28 cellular contexts compared by ENCODE assay signal in genomic region chr14:74531011-74531410, GRCh38.
"Had no signal": no experiment of that assay in that cellular context is flagged by ENCODE, and none has a peak within 500 bp of the region (broad histone marks: within the 10 kb centered on the region; RNA-seq: fewer than 3 reads in every experiment).

No MANE protein-coding gene starts in this region.

- H3K4me1 ChIP-seq: ascending aorta, gastrocnemius medialis, left ventricle myocardium inferior, prostate gland, uterus had no signal

- H3K4me3 Mint-ChIP-seq: activated naive CD4-positive, alpha-beta T cell treated with anti-CD3 and anti-CD28 coated beads for 36 hours; activated naive CD8-positive, alpha-beta T cell treated with anti-CD3 and anti-CD28 coated beads for 36 hours; natural killer cell treated with Interleukin-12 subunit alpha and Interleukin-12 subunit beta and Interleukin-15 and Interleukin-18, amount 100 ng/mL, for 72 hours; stimulated activated naive CD8-positive, alpha-beta T cell treated with anti-CD3 and anti-CD28 coated beads, Interleukin-15, Interleukin-2, amounts not matched to agents 100 ng/mL and 50 ng/mL, for 24 hours; T-helper 2 cell treated with Interferon-gamma antibody and Interleukin-4, amounts not matched to agents 5 μg/mL and 100 μg/mL, for 36 hours; type B pancreatic cell had no signal

- H3K4me3 ChIP-seq: ascending aorta, esophagus squamous epithelium, gastrocnemius medialis, hepatocyte, left ventricle myocardium inferior, lung, mucosa of descending colon, ovary, prostate gland, skin epidermis, thoracic aorta, uterus had no signal

- H3K4me2 ChIP-seq: hepatocyte had no signal

- DNase-seq: activated CD4-positive, alpha-beta T cell treated with anti-CD3 and anti-CD28 coated beads for 4 hours; activated CD4-positive, alpha-beta T cell treated with anti-CD3 and anti-CD28 coated beads, Interleukin-2, amount 50 U/mL, for 4 hours; activated effector memory CD4-positive, alpha-beta T cell treated with Interleukin-2 at 50 U/mL for 16 hours; activated naive CD8-positive, alpha-beta T cell treated with anti-CD3 and anti-CD28 coated beads for 36 hours; activated T-cell treated with anti-CD3 and anti-CD28 coated beads for 4 hours; caudate nucleus; cortex of kidney; esophagus squamous epithelium; gastrocnemius medialis; ovary; retina; stimulated activated CD4-positive, alpha-beta T cell treated with anti-CD3 and anti-CD28 coated beads, Interleukin-12 subunit alpha, Interleukin-12 subunit beta, amount 100 ng/mL, for 4 hours; stimulated activated CD4-positive, alpha-beta T cell treated with anti-CD3 and anti-CD28 coated beads, Interleukin-4, amount 100 ng/mL, for 1 hour; uterus had no signal

- H3K9me3 Mint-ChIP-seq: activated naive CD4-positive, alpha-beta T cell treated with anti-CD3 and anti-CD28 coated beads for 36 hours; activated naive CD8-positive, alpha-beta T cell treated with anti-CD3 and anti-CD28 coated beads for 36 hours; natural killer cell treated with Interleukin-12 subunit alpha and Interleukin-12 subunit beta and Interleukin-15 and Interleukin-18, amount 100 ng/mL, for 72 hours; stimulated activated naive CD8-positive, alpha-beta T cell treated with anti-CD3 and anti-CD28 coated beads, Interleukin-15, Interleukin-2, amounts not matched to agents 100 ng/mL and 50 ng/mL, for 24 hours; T-helper 2 cell treated with Interferon-gamma antibody and Interleukin-4, amounts not matched to agents 5 μg/mL and 100 μg/mL, for 36 hours; type B pancreatic cell had no signal

- H3K9me3 ChIP-seq: ascending aorta, esophagus squamous epithelium, gastrocnemius medialis, left ventricle myocardium inferior, mucosa of descending colon, ovary, prostate gland, thoracic aorta, uterus had no signal

- H3K27me3 Mint-ChIP-seq: activated naive CD8-positive, alpha-beta T cell treated with anti-CD3 and anti-CD28 coated beads for 36 hours; stimulated activated naive CD8-positive, alpha-beta T cell treated with anti-CD3 and anti-CD28 coated beads, Interleukin-15, Interleukin-2, amounts not matched to agents 100 ng/mL and 50 ng/mL, for 24 hours; type B pancreatic cell had no signal

- ATAC-seq: gastrocnemius medialis; natural killer cell treated with Interleukin-12 subunit alpha and Interleukin-12 subunit beta and Interleukin-15 and Interleukin-18, amount 100 ng/mL, for 72 hours had no signal

- H3K36me3 ChIP-seq: gastrocnemius medialis, left ventricle myocardium inferior, ovary, prostate gland, uterus had no signal

- H3K36me3 Mint-ChIP-seq: activated naive CD8-positive, alpha-beta T cell treated with anti-CD3 and anti-CD28 coated beads for 36 hours; natural killer cell treated with Interleukin-12 subunit alpha and Interleukin-12 subunit beta and Interleukin-15 and Interleukin-18, amount 100 ng/mL, for 72 hours; type B pancreatic cell had no signal

- H3K79me2 ChIP-seq: hepatocyte had no signal

- H2AFZ ChIP-seq: hepatocyte had no signal

- H3K27me3 ChIP-seq: ascending aorta, brain microvascular endothelial cell, esophagus squamous epithelium, gastrocnemius medialis, hepatocyte, ovary, uterus had no signal

- H3K27ac ChIP-seq: brain microvascular endothelial cell, gastrocnemius medialis, hepatocyte, left ventricle myocardium inferior, ovary, prostate gland, skin epidermis, uterus had no signal

- H3K27ac Mint-ChIP-seq: activated naive CD4-positive, alpha-beta T cell treated with anti-CD3 and anti-CD28 coated beads for 36 hours; activated naive CD8-positive, alpha-beta T cell treated with anti-CD3 and anti-CD28 coated beads for 36 hours; natural killer cell treated with Interleukin-12 subunit alpha and Interleukin-12 subunit beta and Interleukin-15 and Interleukin-18, amount 100 ng/mL, for 72 hours; stimulated activated naive CD8-positive, alpha-beta T cell treated with anti-CD3 and anti-CD28 coated beads, Interleukin-15, Interleukin-2, amounts not matched to agents 100 ng/mL and 50 ng/mL, for 24 hours; T-helper 2 cell treated with Interferon-gamma antibody and Interleukin-4, amounts not matched to agents 5 μg/mL and 100 μg/mL, for 36 hours; type B pancreatic cell had no signal
